Comparison of ENCODE assay signal across 1 cellular context in the genomic region with DNA sequence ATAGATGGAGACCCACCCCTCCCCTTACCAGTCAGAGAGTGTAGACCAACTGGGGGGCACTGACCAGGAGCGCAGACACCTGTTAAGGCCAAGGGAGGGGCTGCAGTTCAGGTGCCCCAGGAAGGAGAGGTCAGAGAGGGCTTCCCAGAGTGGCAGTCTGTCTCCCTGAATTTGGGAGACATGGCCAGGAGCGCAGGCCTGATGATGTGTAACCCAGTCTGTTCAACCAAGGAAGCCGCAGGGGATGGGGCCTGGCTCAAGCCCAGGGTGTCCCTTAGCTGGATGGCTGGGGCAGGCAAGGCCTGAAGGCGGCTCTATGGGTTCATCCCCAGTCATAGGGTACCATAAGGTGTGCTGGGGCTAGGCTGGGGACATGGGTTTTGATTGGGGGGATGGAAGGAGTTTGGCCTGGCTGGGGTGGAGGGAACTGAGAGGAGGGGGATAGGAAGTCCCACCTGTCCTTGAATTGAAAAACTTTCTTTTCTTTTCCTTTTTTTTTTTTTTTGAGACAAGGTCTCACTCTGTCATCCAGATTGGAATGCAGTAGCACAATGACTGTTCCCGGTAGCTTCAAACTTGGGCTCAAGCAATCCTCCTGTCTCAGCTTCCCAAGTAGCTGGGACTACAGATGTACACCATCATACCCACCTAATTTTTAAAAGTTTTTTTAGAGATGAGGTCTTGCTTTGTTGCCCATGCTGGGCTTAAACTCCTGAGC.
TF ChIP-seq lines count a peak whose summit lies in the region.

No MANE protein-coding gene starts in this region.

TF ChIP-seq in GM23338, 12 proteins besides CTCF, POLR2A, EP300 and RAD21 (continued from another document):
- TF ChIP-seq REST (IDR thresholded peaks at IDR 0.05; ENCODE audit: unreplicated experiment) (no peak), ZNF331 (CRISPR knock-in tag; IDR thresholded peaks at IDR 0.05; ENCODE audit: low read depth) (no peak), ETS1 (IDR thresholded peaks at IDR 0.05) (no peak), NANOG (IDR thresholded peaks at IDR 0.05; ENCODE audit: borderline replicate concordance) (no peak), ZNF462 (CRISPR knock-in tag; IDR thresholded peaks at IDR 0.05) (no peak), EZH2phosphoT487 (IDR thresholded peaks at IDR 0.05; ENCODE audit: unreplicated experiment) (no peak), JUNB (IDR thresholded peaks at IDR 0.05; ENCODE audit: unreplicated experiment) (no peak), POLR2AphosphoS5 (IDR thresholded peaks at IDR 0.05; ENCODE audit: low read depth) (no peak), EZH2 (IDR thresholded peaks at IDR 0.05; ENCODE audit: low read depth, unreplicated experiment) (no peak)
